ENCODE assay signal across 29 cellular contexts in genomic region chr4:46836584-46836983, GRCh38.
"Had no signal": no experiment of that assay in that cellular context is flagged by ENCODE, and none has a peak within 500 bp of the region (broad histone marks: within the 10 kb centered on the region; RNA-seq: fewer than 3 reads in every experiment).

No MANE protein-coding gene starts in this region.

- ATAC-seq: stimulated activated effector memory CD8-positive, alpha-beta T cell treated with anti-CD3 and anti-CD28 coated beads, Interleukin-12 subunit alpha, Interleukin-12 subunit beta, amount 100 ng/mL, for 72 hours; stimulated activated memory B cell treated with anti-CD40 and anti-IgM and Interleukin-4, amounts not matched to agents 10 μg/mL and 1 μg/mL and 100 μg/mL, for 72 hours; stimulated activated naive B cell treated with anti-CD40 and anti-IgM and Interleukin-4, amounts not matched to agents 10 μg/mL and 1 μg/mL and 100 μg/mL, for 72 hours; stimulated activated naive CD8-positive, alpha-beta T cell treated with anti-CD3 and anti-CD28 coated beads, Interleukin-15, amount 100 ng/mL, for 72 hours; stimulated activated naive CD8-positive, alpha-beta T cell treated with anti-CD3 and anti-CD28 coated beads, Interleukin-15, Interleukin-2, amounts not matched to agents 100 U/mL and 50 U/mL, for 24 hours; upper lobe of right lung had no signal

- H3K27ac Mint-ChIP-seq: stimulated activated effector memory CD8-positive, alpha-beta T cell treated with anti-CD3 and anti-CD28 coated beads, Interleukin-12 subunit alpha, Interleukin-12 subunit beta, amount 100 ng/mL, for 72 hours; stimulated activated memory B cell treated with anti-CD40 and anti-IgM and Interleukin-4, amounts not matched to agents 10 μg/mL and 1 μg/mL and 100 μg/mL, for 72 hours; stimulated activated naive B cell treated with anti-CD40 and anti-IgM and Interleukin-4, amounts not matched to agents 10 μg/mL and 1 μg/mL and 100 μg/mL, for 72 hours; stimulated activated naive CD8-positive, alpha-beta T cell treated with anti-CD3 and anti-CD28 coated beads, Interleukin-15, amount 100 ng/mL, for 72 hours; stimulated activated naive CD8-positive, alpha-beta T cell treated with anti-CD3 and anti-CD28 coated beads, Interleukin-15, Interleukin-2, amounts not matched to agents 100 ng/mL and 50 ng/mL, for 24 hours; type B pancreatic cell had no signal

- H3K36me3 ChIP-seq: stomach, suprapubic skin, thoracic aorta, thyroid gland, tibial artery, tibial nerve, transverse colon, upper lobe of left lung, upper lobe of right lung, uterus, vagina had no signal

- H3K9me3 ChIP-seq: stomach, suprapubic skin, testis, thoracic aorta, thyroid gland, tibial artery, tibial nerve, transverse colon, upper lobe of left lung, upper lobe of right lung, uterus, vagina had no signal

- H3K4me3 ChIP-seq: stomach, suprapubic skin, testis, thoracic aorta, thyroid gland, tibial artery, tibial nerve, transverse colon, upper lobe of left lung, upper lobe of right lung, uterus, vagina had no signal

- H3K27me3 ChIP-seq: stomach, suprapubic skin, testis, thyroid gland, tibial artery, tibial nerve, transverse colon, upper lobe of left lung, upper lobe of right lung, uterus, vagina had no signal

- H3K27ac ChIP-seq: stomach, suprapubic skin, testis, thoracic aorta, thyroid gland, tibial artery, tibial nerve, transverse colon, upper lobe of left lung, upper lobe of right lung, uterus, vagina had no signal

- DNase-seq: stimulated activated CD4-positive, alpha-beta T cell treated with anti-CD3 and anti-CD28 coated beads, Interleukin-2, amount 100 ng/mL, for 48 hours; stimulated activated CD4-positive, alpha-beta T cell treated with anti-CD3 and anti-CD28 coated beads, Interleukin-4, amount 100 ng/mL, for 1 hour; stimulated activated CD4-positive, alpha-beta T cell treated with anti-CD3 and anti-CD28 coated beads, Interleukin-4, amount 100 ng/mL, for 24 hours; stimulated activated CD4-positive, alpha-beta T cell treated with anti-CD3 and anti-CD28 coated beads, Interleukin-4, amount 100 ng/mL, for 4 hours; stimulated activated CD8-positive, alpha-beta memory T cell treated with anti-CD3 and anti-CD28 coated beads, Interleukin-4, amount 100 ng/mL, for 48 hours; stimulated activated naive B cell treated with anti-CD40 and anti-IgM and Interleukin-4, amounts not matched to agents 10 μg/mL and 1 μg/mL and 100 μg/mL, for 72 hours; stimulated activated naive CD4-positive, alpha-beta T cell; stimulated activated naive CD4-positive, alpha-beta T cell treated with Interleukin-2 at 50 U/mL for 16 hours; stimulated activated naive CD8-positive, alpha-beta T cell treated with anti-CD3 and anti-CD28 coated beads, Interleukin-15, amount 100 ng/mL, for 72 hours; stimulated activated naive CD8-positive, alpha-beta T cell treated with anti-CD3 and anti-CD28 coated beads, Interleukin-15, Interleukin-2, amounts not matched to agents 100 U/mL and 50 U/mL, for 24 hours; stomach; substantia nigra; testis; thyroid gland; tibial artery; transverse colon; trophoblast cell; upper lobe of left lung; upper lobe of right lung; uterus had no signal

- H3K27me3 Mint-ChIP-seq: stimulated activated memory B cell treated with anti-CD40 and anti-IgM and Interleukin-4, amounts not matched to agents 10 μg/mL and 1 μg/mL and 100 μg/mL, for 72 hours; stimulated activated naive B cell treated with anti-CD40 and anti-IgM and Interleukin-4, amounts not matched to agents 10 μg/mL and 1 μg/mL and 100 μg/mL, for 72 hours; stimulated activated naive CD8-positive, alpha-beta T cell treated with anti-CD3 and anti-CD28 coated beads, Interleukin-15, amount 100 ng/mL, for 72 hours; stimulated activated naive CD8-positive, alpha-beta T cell treated with anti-CD3 and anti-CD28 coated beads, Interleukin-15, Interleukin-2, amounts not matched to agents 100 ng/mL and 50 ng/mL, for 24 hours; type B pancreatic cell had no signal

- H3K4me3 Mint-ChIP-seq: stimulated activated effector memory CD8-positive, alpha-beta T cell treated with anti-CD3 and anti-CD28 coated beads, Interleukin-12 subunit alpha, Interleukin-12 subunit beta, amount 100 ng/mL, for 72 hours; stimulated activated memory B cell treated with anti-CD40 and anti-IgM and Interleukin-4, amounts not matched to agents 10 μg/mL and 1 μg/mL and 100 μg/mL, for 72 hours; stimulated activated naive B cell treated with anti-CD40 and anti-IgM and Interleukin-4, amounts not matched to agents 10 μg/mL and 1 μg/mL and 100 μg/mL, for 72 hours; stimulated activated naive CD8-positive, alpha-beta T cell treated with anti-CD3 and anti-CD28 coated beads, Interleukin-15, amount 100 ng/mL, for 72 hours; stimulated activated naive CD8-positive, alpha-beta T cell treated with anti-CD3 and anti-CD28 coated beads, Interleukin-15, Interleukin-2, amounts not matched to agents 100 ng/mL and 50 ng/mL, for 24 hours; type B pancreatic cell had no signal

- H3K9me3 Mint-ChIP-seq: stimulated activated effector memory CD8-positive, alpha-beta T cell treated with anti-CD3 and anti-CD28 coated beads, Interleukin-12 subunit alpha, Interleukin-12 subunit beta, amount 100 ng/mL, for 72 hours; stimulated activated memory B cell treated with anti-CD40 and anti-IgM and Interleukin-4, amounts not matched to agents 10 μg/mL and 1 μg/mL and 100 μg/mL, for 72 hours; stimulated activated naive CD8-positive, alpha-beta T cell treated with anti-CD3 and anti-CD28 coated beads, Interleukin-15, amount 100 ng/mL, for 72 hours; stimulated activated naive CD8-positive, alpha-beta T cell treated with anti-CD3 and anti-CD28 coated beads, Interleukin-15, Interleukin-2, amounts not matched to agents 100 ng/mL and 50 ng/mL, for 24 hours had no signal

- H3K36me3 Mint-ChIP-seq: stimulated activated effector memory CD8-positive, alpha-beta T cell treated with anti-CD3 and anti-CD28 coated beads, Interleukin-12 subunit alpha, Interleukin-12 subunit beta, amount 100 ng/mL, for 72 hours; stimulated activated memory B cell treated with anti-CD40 and anti-IgM and Interleukin-4, amounts not matched to agents 10 μg/mL and 1 μg/mL and 100 μg/mL, for 72 hours; stimulated activated naive B cell treated with anti-CD40 and anti-IgM and Interleukin-4, amounts not matched to agents 10 μg/mL and 1 μg/mL and 100 μg/mL, for 72 hours; type B pancreatic cell had no signal

- H3K4me1 Mint-ChIP-seq: stimulated activated memory B cell treated with anti-CD40 and anti-IgM and Interleukin-4, amounts not matched to agents 10 μg/mL and 1 μg/mL and 100 μg/mL, for 72 hours; stimulated activated naive B cell treated with anti-CD40 and anti-IgM and Interleukin-4, amounts not matched to agents 10 μg/mL and 1 μg/mL and 100 μg/mL, for 72 hours; stimulated activated naive CD8-positive, alpha-beta T cell treated with anti-CD3 and anti-CD28 coated beads, Interleukin-15, amount 100 ng/mL, for 72 hours had no signal

- H3K4me1 ChIP-seq: stomach, suprapubic skin, testis, thyroid gland, tibial artery, tibial nerve, transverse colon, upper lobe of left lung, upper lobe of right lung, uterus, vagina had no signal

- FAIRE-seq: urothelium cell line had no signal
